In the genomic region with DNA sequence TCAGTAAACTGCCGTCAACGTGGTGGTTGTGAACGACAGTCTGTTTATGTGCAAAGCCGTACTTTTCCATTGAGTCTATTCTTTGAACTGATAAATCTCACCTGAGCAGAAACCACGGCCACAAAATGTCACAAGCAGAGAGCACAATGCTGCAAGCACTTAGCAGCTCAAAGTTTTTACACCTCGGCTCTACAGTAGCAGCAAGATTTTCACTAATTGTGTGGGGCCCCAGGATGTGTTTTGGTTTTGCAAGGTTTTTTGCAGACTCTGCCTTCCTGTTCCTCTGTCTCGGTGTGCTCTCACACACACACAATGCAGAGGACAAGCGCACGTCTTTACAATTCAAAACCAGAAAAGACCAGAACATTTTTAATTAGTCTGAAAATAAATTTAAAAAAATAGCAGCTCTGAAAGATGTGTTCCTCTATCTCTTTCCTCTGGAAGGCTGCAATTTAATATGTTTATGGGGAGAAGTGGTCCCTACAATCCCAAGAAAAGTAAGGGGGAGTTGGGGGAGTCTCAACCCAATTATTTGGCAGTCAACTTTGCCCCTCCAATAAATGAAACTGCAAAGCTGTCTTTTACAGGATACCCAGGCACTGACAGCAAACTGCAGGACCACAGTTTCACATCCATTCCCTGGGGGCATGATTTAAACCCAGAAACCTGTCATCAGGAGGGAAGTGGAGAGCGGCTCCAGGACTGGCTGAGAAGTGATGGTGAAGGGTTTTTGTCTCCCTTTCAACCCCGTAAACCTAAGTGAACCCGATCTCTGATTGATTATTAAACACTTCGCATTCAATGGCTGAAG, we compare ENCODE assay signal across 8 cellular contexts.
DNase-seq lines count a peak whose midpoint lies in the region; ATAC-seq, FAIRE-seq and TF ChIP-seq lines count a peak whose summit lies in the region.

No MANE protein-coding gene starts in this region.

- 0 out of 3 replicates have a peak, but pooled peaks cover 6% of the 10 kb centered on the region for H3K4me1 ChIP-seq in A549

- H3K4me2 ChIP-seq in A549 = peak overlapping the region; percentile 61

- TF ChIP-seq CTCF in A549 (IDR thresholded peaks at IDR 0.05) (no peak), mesothelial cell of epicardium (IDR thresholded peaks at IDR 0.05; ENCODE audit: unreplicated experiment) (no peak)

- CTCF ChIA-PET in A549 (lab: Yijun Ruan, JAX) = no interaction called here

- no peak for TF ChIP-seq EP300 in A549 (IDR thresholded peaks at IDR 0.05)

- H3K36me3 Mint-ChIP-seq in mesothelial cell of epicardium = no peaks in the 10 kb centered on the region

- H3K27me3 Mint-ChIP-seq in mesothelial cell of epicardium (ENCODE audit: low read depth) = peaks cover 42% of the 10 kb centered on the region

- H3K9me3 ChIP-seq in A549 = no peaks in the 10 kb centered on the region

- 72% methylated on average over 13 of the region's 13 CpGs for WGBS in A549 (ENCODE audit: missing lambda C conversion rate)

- POLR2A ChIA-PET in A549 (lab: Yijun Ruan, JAX) = no interaction called here

- ATAC-seq in A549 (0 out of 6 replicates have a peak, but pooled peaks of 1 of the 2 experiments have one; percentile 23), GM19324 (IDR thresholded peaks at IDR 0.05; ENCODE audit: low FRiP score, unreplicated experiment) (peak; percentile 78), HG03378 (IDR thresholded peaks at IDR 0.05; ENCODE audit: unreplicated experiment) (peak; percentile 59)

- no peak overlapping the region for H3K27ac ChIP-seq in A549

- DNase-seq in A549 (ENCODE audit: low read depth in 1 of 2, low spot score in 1 of 2) (no peak), medulla oblongata (ENCODE audit: extremely low spot score) (peak; percentile 45), COR-L47 (lab: John Stamatoyannopoulos, UW) (no peak), NCI-H446 treated with DMSO at 0.1 percent for 48 hours (lab: John Stamatoyannopoulos, UW) (no peak), mesothelial cell of epicardium (ENCODE audit: low spot score in 2 of 2, unreplicated experiment in 2 of 2) (no peak)
- peak; percentile 30 to 33 for DNase-seq in activated CD4-positive, alpha-beta T cell treated with anti-CD3 and anti-CD28 coated beads, Interleukin-2, amount 50 U/mL, for 4 hours

- H3K4me1 Mint-ChIP-seq in mesothelial cell of epicardium = peaks cover 15% of the 10 kb centered on the region

- no peak overlapping the region for H3K27ac Mint-ChIP-seq in mesothelial cell of epicardium

- H3K4me3 Mint-ChIP-seq in mesothelial cell of epicardium = no peak overlapping the region

- TF ChIP-seq POLR2A in A549 (IDR thresholded peaks at IDR 0.05; ENCODE audit: low read length) = no peak

- H3K4me3 ChIP-seq in A549 = 0 out of 3 replicates have a peak overlapping the region, but pooled peaks have one; percentile 15

- TF ChIP-seq RAD21 in A549 (conservative IDR thresholded peaks at IDR 0.05 in 1 of 2, IDR thresholded peaks at IDR 0.05 in 1 of 2) = no peak

- peaks cover 4% of the 10 kb centered on the region for H3K9me3 Mint-ChIP-seq in mesothelial cell of epicardium

- FAIRE-seq in A549 (lab: Jason Lieb, UNC) = no peak

TF ChIP-seq in A549, 52 proteins besides CTCF, POLR2A, EP300 and RAD21:
- TF ChIP-seq JUNB (IDR thresholded peaks at IDR 0.05) (no peak), USF2 (IDR thresholded peaks at IDR 0.05) (no peak), NFE2L2 (conservative IDR thresholded peaks at IDR 0.05; ENCODE audit: low read length) (no peak), JUN (IDR thresholded peaks at IDR 0.05) (no peak), MAX (IDR thresholded peaks at IDR 0.05) (no peak)
- TF ChIP-seq, protein P1, sequence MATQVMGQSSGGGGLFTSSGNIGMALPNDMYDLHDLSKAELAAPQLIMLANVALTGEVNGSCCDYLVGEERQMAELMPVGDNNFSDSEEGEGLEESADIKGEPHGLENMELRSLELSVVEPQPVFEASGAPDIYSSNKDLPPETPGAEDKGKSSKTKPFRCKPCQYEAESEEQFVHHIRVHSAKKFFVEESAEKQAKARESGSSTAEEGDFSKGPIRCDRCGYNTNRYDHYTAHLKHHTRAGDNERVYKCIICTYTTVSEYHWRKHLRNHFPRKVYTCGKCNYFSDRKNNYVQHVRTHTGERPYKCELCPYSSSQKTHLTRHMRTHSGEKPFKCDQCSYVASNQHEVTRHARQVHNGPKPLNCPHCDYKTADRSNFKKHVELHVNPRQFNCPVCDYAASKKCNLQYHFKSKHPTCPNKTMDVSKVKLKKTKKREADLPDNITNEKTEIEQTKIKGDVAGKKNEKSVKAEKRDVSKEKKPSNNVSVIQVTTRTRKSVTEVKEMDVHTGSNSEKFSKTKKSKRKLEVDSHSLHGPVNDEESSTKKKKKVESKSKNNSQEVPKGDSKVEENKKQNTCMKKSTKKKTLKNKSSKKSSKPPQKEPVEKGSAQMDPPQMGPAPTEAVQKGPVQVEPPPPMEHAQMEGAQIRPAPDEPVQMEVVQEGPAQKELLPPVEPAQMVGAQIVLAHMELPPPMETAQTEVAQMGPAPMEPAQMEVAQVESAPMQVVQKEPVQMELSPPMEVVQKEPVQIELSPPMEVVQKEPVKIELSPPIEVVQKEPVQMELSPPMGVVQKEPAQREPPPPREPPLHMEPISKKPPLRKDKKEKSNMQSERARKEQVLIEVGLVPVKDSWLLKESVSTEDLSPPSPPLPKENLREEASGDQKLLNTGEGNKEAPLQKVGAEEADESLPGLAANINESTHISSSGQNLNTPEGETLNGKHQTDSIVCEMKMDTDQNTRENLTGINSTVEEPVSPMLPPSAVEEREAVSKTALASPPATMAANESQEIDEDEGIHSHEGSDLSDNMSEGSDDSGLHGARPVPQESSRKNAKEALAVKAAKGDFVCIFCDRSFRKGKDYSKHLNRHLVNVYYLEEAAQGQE (IDR thresholded peaks at IDR 0.05) = no peak

Comparison
In these comparisons a context has a peak if more than half of its experiments do, and no peak if none do; other contexts are left out.
1. DNase-seq: peak in activated CD4-positive, alpha-beta T cell treated with anti-CD3 and anti-CD28 coated beads, Interleukin-2, amount 50 U/mL, for 4 hours (2 of 2) and medulla oblongata (single experiment); none in A549 (0 of 2), COR-L47 (single experiment), NCI-H446 treated with DMSO at 0.1 percent for 48 hours (single experiment) and mesothelial cell of epicardium (0 of 2).